1 cellular context compared by ENCODE assay signal in genomic region chr22:25746012-25746373, GRCh38.
TF ChIP-seq lines count a peak whose summit lies in the region.

No MANE protein-coding gene starts in this region.

TF ChIP-seq in HepG2, 621 proteins besides CTCF, POLR2A, EP300 and RAD21:
- no peak for TF ChIP-seq ZNF18 (CRISPR knock-in tag; IDR thresholded peaks at IDR 0.05; ENCODE audit: insufficient replicate concordance)
- no peak for TF ChIP-seq ZFP36L2 (CRISPR knock-in tag; IDR thresholded peaks at IDR 0.05)
- TF ChIP-seq ZKSCAN1 (IDR thresholded peaks at IDR 0.05; ENCODE audit: low read length), result no peak
- TF ChIP-seq XBP1 (CRISPR knock-in tag; IDR thresholded peaks at IDR 0.05), result no peak
- no peak for TF ChIP-seq TEAD3 (CRISPR knock-in tag; optimal IDR thresholded peaks at IDR 0.05; ENCODE audit: borderline replicate concordance)
- TF ChIP-seq ZNF589 (CRISPR knock-in tag; conservative IDR thresholded peaks at IDR 0.05), result no peak
- TF ChIP-seq SNAPC5 (CRISPR knock-in tag; IDR thresholded peaks at IDR 0.05; ENCODE audit: borderline replicate concordance), result no peak
- TF ChIP-seq SRY (CRISPR knock-in tag; IDR thresholded peaks at IDR 0.05), result no peak
- no peak for TF ChIP-seq PAF1 (CRISPR knock-in tag; IDR thresholded peaks at IDR 0.05)
- TF ChIP-seq PPARG (CRISPR knock-in tag; conservative IDR thresholded peaks at IDR 0.05), result no peak
- no peak for TF ChIP-seq CERS6 (CRISPR knock-in tag; IDR thresholded peaks at IDR 0.05)
